In genomic region chr5:174337276-174338203, GRCh38 we compare ENCODE assay signal across 19 cellular contexts.
DNase-seq lines count a peak whose midpoint lies in the region; ATAC-seq, FAIRE-seq and TF ChIP-seq lines count a peak whose summit lies in the region.
"Had no signal": no experiment of that assay in that cellular context is flagged by ENCODE, and none has a peak within 500 bp of the region (broad histone marks: within the 10 kb centered on the region; RNA-seq: fewer than 3 reads in every experiment).

No MANE protein-coding gene starts in this region.

- no peak overlapping the region for H2AFZ ChIP-seq in HepG2 (ENCODE audit: low read length)

- no peaks in the 10 kb centered on the region for H3K36me3 Mint-ChIP-seq in WTC11
- H3K36me3 Mint-ChIP-seq: activated CD4-positive, alpha-beta memory T cell treated with anti-CD3 and anti-CD28 coated beads for 36 hours; activated naive CD4-positive, alpha-beta T cell treated with anti-CD3 and anti-CD28 coated beads, Interleukin-2, amount 10 ng/mL, durations not matched to agents 7 days and 5 days; CD14-positive monocyte had no signal

- intact Hi-C loops in HepG2 (cut with micrococcal nuclease; ENCODE audit: unreplicated experiment): no loop called here
- intact Hi-C loops in right lobe of liver (cut with DNase I): no loop called here

- H3K27me3 ChIP-seq in HepG2 (ENCODE audit: control insufficient read depth in 1 of 2, insufficient read depth in 2 of 2, low read length in 2 of 2): peaks cover 0 to 27% of the 10 kb centered on the region in 2 experiments; a peak in 3 of 5 replicates
- H3K27me3 ChIP-seq in right lobe of liver: peaks cover 0 to 3% of the 10 kb centered on the region in 2 donors
- H3K27me3 ChIP-seq: upper lobe of left lung had no signal

- in situ Hi-C loops in HepG2 (cut with HindIII; ENCODE audit: extremely low pct_ligation_motif_present, low pct_unique_long_range_greater_than_20kb): no loop called here

- TF ChIP-seq CTCF in HepG2 (CRISPR knock-in tag; IDR thresholded peaks at IDR 0.05): no peak
- TF ChIP-seq CTCF in right lobe of liver (IDR thresholded peaks at IDR 0.05): no peak
- TF ChIP-seq CTCF in WTC11 (IDR thresholded peaks at IDR 0.05): no peak

- FAIRE-seq in HepG2 (lab: Jason Lieb, UNC) (no peak), urothelium cell line (lab: Jason Lieb, UNC) (no peak)
- FAIRE-seq: colon, endothelial cell of umbilical vein had no signal

- H3K9me3 Mint-ChIP-seq in WTC11: no peaks in the 10 kb centered on the region
- H3K9me3 Mint-ChIP-seq: activated CD4-positive, alpha-beta memory T cell treated with anti-CD3 and anti-CD28 coated beads for 36 hours; activated naive CD4-positive, alpha-beta T cell treated with anti-CD3 and anti-CD28 coated beads, Interleukin-2, amount 10 ng/mL, durations not matched to agents 7 days and 5 days; CD14-positive monocyte had no signal

- H3K9me3 ChIP-seq in HepG2 (ENCODE audit: low read length) (no peaks in the 10 kb centered on the region), right lobe of liver (no peaks in the 10 kb centered on the region)
- H3K9me3 ChIP-seq: upper lobe of left lung had no signal

- no peaks in the 10 kb centered on the region for H3K79me2 ChIP-seq in HepG2 (ENCODE audit: insufficient read depth, low read length)

- H3K36me3 ChIP-seq in HepG2 (replicated peaks in 1 of 2; ENCODE audit: control insufficient read depth in 1 of 2, insufficient read depth in 2 of 2, low read length in 2 of 2): no peaks in the 10 kb centered on the region
- no peaks in the 10 kb centered on the region for H3K36me3 ChIP-seq in right lobe of liver
- H3K36me3 ChIP-seq: upper lobe of left lung had no signal

- no peak overlapping the region for H3K27ac Mint-ChIP-seq in WTC11
- H3K27ac Mint-ChIP-seq: activated CD4-positive, alpha-beta memory T cell treated with anti-CD3 and anti-CD28 coated beads for 36 hours; activated naive CD4-positive, alpha-beta T cell treated with anti-CD3 and anti-CD28 coated beads, Interleukin-2, amount 10 ng/mL, durations not matched to agents 7 days and 5 days; CD14-positive monocyte had no signal

- POLR2A ChIA-PET in HepG2 (lab: Yijun Ruan, JAX) (no interaction called here), WTC11 (lab: Charles Lee) (no interaction called here)

- DNase-seq in HepG2 (ENCODE audit: low spot score) (peak; percentile 13), right lobe of liver (no peak), WTC11 (ENCODE audit: low spot score) (no peak), iPS-NIHi7 (ENCODE audit: extremely low spot score) (peak; percentile 54), urothelium cell line (ENCODE audit: low spot score) (peak; percentile 27)
- DNase-seq: activated CD4-positive, alpha-beta memory T cell treated with anti-CD3 and anti-CD28 coated beads for 36 hours; activated naive CD4-positive, alpha-beta T cell treated with anti-CD3 and anti-CD28 coated beads, Interleukin-2, amount 10 ng/mL, durations not matched to agents 7 days and 5 days; NCI-H1694 treated with DMSO at 0.1 percent for 48 hours; NCI-H446; occipital lobe; stimulated activated naive CD4-positive, alpha-beta T cell treated with Interleukin-2 at 50 U/mL for 16 hours; upper lobe of left lung had no signal

- no peak for TF ChIP-seq RAD21 in HepG2 (CRISPR knock-in tag; IDR thresholded peaks at IDR 0.05)

- no peak overlapping the region for H3K27ac ChIP-seq in HepG2 (ENCODE audit: extremely low read length, insufficient read depth, low read length)
- no peak overlapping the region for H3K27ac ChIP-seq in right lobe of liver
- H3K27ac ChIP-seq: upper lobe of left lung had no signal

- CTCF ChIA-PET in HepG2 (lab: Yijun Ruan, JAX; ENCODE audit: low intra/inter-chr PET ratio, low total read pairs) (no interaction called here), WTC11 (lab: Charles Lee) (interaction anchor here (1.0 to 2.3 kb wide), 6 partner anchors 9 to 398 kb away, joined by 3 to 14 read pairs (median 6); no protein-coding TSS in a partner anchor)

- TF ChIP-seq EP300 in HepG2 (IDR thresholded peaks at IDR 0.05; ENCODE audit: low read depth in 2 of 2, low read length in 2 of 2) (no peak), HepG2 (CRISPR knock-in tag; IDR thresholded peaks at IDR 0.05; ENCODE audit: borderline replicate concordance) (no peak)

- no TSS peak for BruUV-seq in HepG2 (replicated peaks; lab: Mats Ljungman, UMichigan)

- no peaks in the 10 kb centered on the region for H4K20me1 ChIP-seq in HepG2 (ENCODE audit: insufficient read depth, low read length)

- no peak overlapping the region for H3K9ac ChIP-seq in HepG2 (ENCODE audit: insufficient read depth, low read depth, low read length)

- no peaks in the 10 kb centered on the region; the same call in none of the 2 replicates for H3K27me3 Mint-ChIP-seq in WTC11 (ENCODE audit: low read depth)

- no peak overlapping the region for H3K4me3 Mint-ChIP-seq in WTC11
- H3K4me3 Mint-ChIP-seq: activated CD4-positive, alpha-beta memory T cell treated with anti-CD3 and anti-CD28 coated beads for 36 hours; activated naive CD4-positive, alpha-beta T cell treated with anti-CD3 and anti-CD28 coated beads, Interleukin-2, amount 10 ng/mL, durations not matched to agents 7 days and 5 days had no signal

- H3K4me2 ChIP-seq in HepG2 (ENCODE audit: low read depth, low read length): no peak overlapping the region

- ATAC-seq in HepG2 (peak; percentile 41), right lobe of liver (no peak), WTC11 (peak; percentile 38; the same call in 1 of the 2 replicates), GM21528 (IDR thresholded peaks at IDR 0.05; ENCODE audit: low FRiP score, unreplicated experiment) (no peak), GM18870 (IDR thresholded peaks at IDR 0.05; ENCODE audit: unreplicated experiment) (no peak), HG02571 (IDR thresholded peaks at IDR 0.05; ENCODE audit: unreplicated experiment) (no peak)
- ATAC-seq: HCT116 had no signal

- H3K4me1 Mint-ChIP-seq in WTC11: peaks cover 21% of the 10 kb centered on the region
- H3K4me1 Mint-ChIP-seq: activated naive CD4-positive, alpha-beta T cell treated with anti-CD3 and anti-CD28 coated beads, Interleukin-2, amount 10 ng/mL, durations not matched to agents 7 days and 5 days; CD14-positive monocyte had no signal

- 20% methylated on average over 13 of the region's 19 CpGs for WGBS in HepG2 (ENCODE audit: low lambda C conversion rate)
- 29% methylated on average over 17 of the region's 19 CpGs for WGBS in right lobe of liver (ENCODE audit: insufficient coverage, low coverage, low lambda C conversion rate, missing lambda C conversion rate)

- H3K4me3 ChIP-seq in HepG2 (replicated peaks in 1 of 3; ENCODE audit: insufficient read depth in 1 of 3, low read depth in 2 of 3, low read length in 3 of 3): no peak overlapping the region
- no peak overlapping the region for H3K4me3 ChIP-seq in right lobe of liver
- H3K4me3 ChIP-seq: upper lobe of left lung had no signal

- H3K4me1 ChIP-seq in HepG2 (ENCODE audit: insufficient read depth, low read length) (no peaks in the 10 kb centered on the region), right lobe of liver (no peaks in the 10 kb centered on the region)
- H3K4me1 ChIP-seq: upper lobe of left lung had no signal

- TF ChIP-seq POLR2A in HepG2 (IDR thresholded peaks at IDR 0.05; ENCODE audit: insufficient read depth in 1 of 2, low read depth in 2 of 2, low read length in 2 of 2): no peak
- no peak for TF ChIP-seq POLR2A in right lobe of liver (IDR thresholded peaks at IDR 0.05)

TF ChIP-seq in HepG2, 621 proteins besides CTCF, POLR2A, EP300 and RAD21:
- no peak for TF ChIP-seq ZBTB2 (CRISPR knock-in tag; IDR thresholded peaks at IDR 0.05; ENCODE audit: low read depth)
TF ChIP-seq in HepG2: peak in this region for 0.

TF ChIP-seq in WTC11, 78 proteins besides CTCF, POLR2A, EP300 and RAD21:
- TF ChIP-seq ZNF232 (CRISPR knock-in tag; IDR thresholded peaks at IDR 0.05): no peak
- no peak for TF ChIP-seq CREB1 (CRISPR knock-in tag; IDR thresholded peaks at IDR 0.05)
- TF ChIP-seq HMGXB4 (CRISPR knock-in tag; IDR thresholded peaks at IDR 0.05): no peak
- TF ChIP-seq TP53 (CRISPR knock-in tag; IDR thresholded peaks at IDR 0.05): no peak
- TF ChIP-seq EMX1 (CRISPR knock-in tag; IDR thresholded peaks at IDR 0.05): no peak
- no peak for TF ChIP-seq MYBL2 (CRISPR knock-in tag; IDR thresholded peaks at IDR 0.05)
- no peak for TF ChIP-seq AR (CRISPR knock-in tag; IDR thresholded peaks at IDR 0.05)
- TF ChIP-seq SMAD3 (CRISPR knock-in tag; IDR thresholded peaks at IDR 0.05; ENCODE audit: borderline replicate concordance): no peak
TF ChIP-seq in WTC11: peak in this region for 0.

Comparison
In these comparisons a context has a peak if more than half of its experiments do, and no peak if none do; other contexts are left out.
1. ATAC-seq: peak in HepG2 (single experiment) and WTC11 (single experiment); none in right lobe of liver (0 of 4), GM21528 (single experiment), GM18870 (single experiment) and HG02571 (single experiment).
2. DNase-seq: peak in HepG2 (single experiment), iPS-NIHi7 (single experiment) and urothelium cell line (single experiment); none in right lobe of liver (0 of 3) and WTC11 (single experiment).